ENCODE assay signal across 10 cellular contexts in genomic region chr11:86741489-86742435, GRCh38. TPM values are rescaled to one million over a fixed set of nuclear protein-coding genes. Genes with fewer than 3 reads are reported as not detected.
DNase-seq lines count a peak whose midpoint lies in the region; ATAC-seq and FAIRE-seq lines count a peak whose summit lies in the region.
"Had no signal": no experiment of that assay in that cellular context is flagged by ENCODE, and none has a peak within 500 bp of the region (broad histone marks: within the 10 kb centered on the region; RNA-seq: fewer than 3 reads in every experiment).

No MANE protein-coding gene starts in this region.

- ATAC-seq in GM18907 (IDR thresholded peaks at IDR 0.05; ENCODE audit: unreplicated experiment) = no peak
- ATAC-seq in GM21360 (IDR thresholded peaks at IDR 0.05; ENCODE audit: unreplicated experiment) = no peak

- FAIRE-seq in islet of Langerhans (lab: Jason Lieb, UNC) = peak; percentile 88

- DNase-seq in HT1080 (ENCODE audit: low read depth) (peak; percentile 93), astrocyte of the hippocampus (ENCODE audit: low read depth, low spot score) (peak; percentile 81), stromal cell of bone marrow (ENCODE audit: low read depth) (peak; percentile 58), COLO829 (ENCODE audit: low spot score) (no peak), T-helper 1 cell (no peak)
- DNase-seq: hippocampal formation, KBM-7 had no signal

RNA-seq across cellular contexts. Expression of gene PRSS23, which starts 58.6 kb away (rescaled TPM):
- total RNA-seq in HT1080 (2014; rRNA removed; shearing (Covaris generic)) = 537 and 633 TPM in 2 replicates
- 229 and 233 TPM in 2 replicates for polyA plus RNA-seq in HT1080 (2015; cell fraction: cytosol; rRNA removed)
- polyA plus RNA-seq in HT1080 (2015; cell fraction: nucleus; rRNA removed) = 137 and 143 TPM in 2 replicates

Comparison
In these comparisons a context has a peak if more than half of its experiments do, and no peak if none do; other contexts are left out.
1. DNase-seq: peak in HT1080 (single experiment), astrocyte of the hippocampus (single experiment) and stromal cell of bone marrow (single experiment); none in COLO829 (single experiment) and T-helper 1 cell (0 of 5).